Comparison of ENCODE assay signal across 17 cellular contexts in the genomic region with DNA sequence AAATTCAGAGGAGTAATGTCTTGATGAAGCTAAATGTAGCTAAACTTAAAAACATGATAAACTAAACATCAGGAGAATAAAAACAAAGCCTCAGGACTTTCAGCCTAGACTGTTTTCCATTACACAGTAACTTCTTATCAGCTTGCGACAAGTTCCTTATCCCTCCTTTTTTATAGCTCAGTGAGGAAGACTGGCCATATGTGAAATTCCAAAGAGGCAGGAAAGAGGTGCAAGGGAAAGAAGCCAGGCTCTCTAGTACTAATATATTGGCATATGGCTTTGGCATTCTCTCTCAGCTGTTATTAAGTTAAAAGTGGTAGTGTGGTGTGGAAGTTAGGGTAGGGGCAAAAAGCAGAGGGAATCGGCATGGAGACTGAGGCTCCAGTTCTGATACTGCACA.
"Had no signal": no experiment of that assay in that cellular context is flagged by ENCODE, and none has a peak within 500 bp of the region (broad histone marks: within the 10 kb centered on the region; RNA-seq: fewer than 3 reads in every experiment).

No MANE protein-coding gene starts in this region.

- H3K27me3 Mint-ChIP-seq: activated naive CD8-positive, alpha-beta T cell had no signal

- H3K27ac Mint-ChIP-seq: nephron progenitor cell had no signal

- H3K4me3 ChIP-seq: SK-N-MC had no signal

- H3K4me3 Mint-ChIP-seq: activated naive CD8-positive, alpha-beta T cell; nephron progenitor cell had no signal

- DNase-seq: activated CD4-positive, alpha-beta T cell treated with anti-CD3 and anti-CD28 coated beads, Interleukin-2, amount 50 U/mL, for 1 hour; activated effector memory CD4-positive, alpha-beta T cell treated with anti-CD3 and anti-CD28 coated beads, Interleukin-2, amount 50 U/mL, for 16 hours; activated T-cell treated with anti-CD3 and anti-CD28 coated beads for 4 hours; brain microvascular endothelial cell; cerebellar nuclear complex; effector CD8-positive, alpha-beta T cell; islet precursor cell; nephron progenitor cell; stimulated activated CD4-positive, alpha-beta T cell treated with anti-CD3 and anti-CD28 coated beads, Interleukin-12 subunit alpha, Interleukin-12 subunit beta, amount 100 ng/mL, for 4 hours; stimulated activated CD4-positive, alpha-beta T cell treated with anti-CD3 and anti-CD28 coated beads, Interleukin-2, amount 100 ng/mL, for 24 hours; T-helper 1 cell; T1000 had no signal

- FAIRE-seq: frontal cortex had no signal

- H3K9me3 Mint-ChIP-seq: nephron progenitor cell had no signal

- H3K27me3 ChIP-seq: brain microvascular endothelial cell had no signal

- ATAC-seq: activated CD4-positive, CD25-positive, alpha-beta regulatory T cell treated with anti-CD3 and anti-CD28 coated beads, Interleukin-2, amount 50 U/mL, for 24 hours; left lobe of liver had no signal

- H3K27ac ChIP-seq: brain microvascular endothelial cell, SK-N-MC had no signal
